In the genomic region with DNA sequence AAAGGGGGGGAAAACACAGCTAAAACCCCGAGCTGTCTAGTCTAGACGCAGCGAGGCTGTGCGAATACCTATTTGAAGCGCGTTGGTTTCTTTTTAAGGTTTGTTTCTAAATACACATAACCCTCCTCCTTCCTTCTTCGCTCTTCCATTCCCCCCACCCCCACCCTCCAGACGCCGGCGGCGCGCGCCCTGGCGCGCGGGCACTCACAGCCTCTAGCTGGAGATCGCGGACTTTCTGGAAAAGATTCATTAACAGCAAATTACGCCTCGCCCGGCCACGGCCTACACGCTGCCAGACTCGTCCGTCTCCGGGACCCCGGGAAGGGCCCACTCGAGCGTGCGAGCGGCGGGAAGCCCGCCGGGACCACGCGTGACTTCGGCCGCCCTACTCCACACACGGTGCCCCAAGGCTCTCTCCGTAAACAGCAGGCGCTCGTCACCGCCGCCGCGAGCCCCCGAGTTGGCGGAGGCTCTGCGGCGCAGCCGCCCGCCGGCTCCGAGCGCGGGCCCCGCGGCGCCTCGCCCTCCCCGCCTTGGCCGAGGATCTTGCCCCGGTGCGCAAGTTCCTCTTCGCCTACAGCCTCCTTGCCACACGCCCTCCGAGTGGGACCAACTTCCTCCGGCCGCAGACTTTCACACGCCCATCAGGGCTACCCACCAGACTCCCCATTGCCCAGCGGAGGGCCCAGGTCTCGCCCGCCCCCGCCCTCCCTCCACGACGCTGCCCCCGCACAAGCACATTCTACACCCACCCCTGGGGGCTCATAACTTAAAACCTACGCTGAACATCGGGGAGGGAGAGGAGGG, we compare ENCODE assay signal across 8 cellular contexts. TPM values are rescaled to one million over a fixed set of nuclear protein-coding genes. Genes with fewer than 3 reads are reported as not detected.
DNase-seq lines count a peak whose midpoint lies in the region; ATAC-seq and TF ChIP-seq lines count a peak whose summit lies in the region.

No MANE protein-coding gene starts in this region.

- peak overlapping the region; percentile 19 for H3K27ac ChIP-seq in cingulate gyrus (ENCODE audit: low read depth, low read length)
- H3K27ac ChIP-seq in uterus, result peak overlapping the region; percentile 61 to 91

- ATAC-seq in mucosa of descending colon (peak; percentile 2), HG03571 (IDR thresholded peaks at IDR 0.05; ENCODE audit: unreplicated experiment) (no peak), GM21423 (IDR thresholded peaks at IDR 0.05; ENCODE audit: unreplicated experiment) (no peak)

- DNase-seq in activated CD8-positive, alpha-beta memory T cell treated with anti-CD3 and anti-CD28 coated beads for 24 hours, result peak; percentile 71
- no peak for DNase-seq in activated CD8-positive, alpha-beta memory T cell treated with anti-CD3 and anti-CD28 coated beads, Interleukin-2, amount 50 U/mL, for 4 hours
- DNase-seq in RKO (ENCODE audit: low spot score) (peak; percentile 20), mucosa of descending colon (peak in 2 of 3 donors; percentile 47 to 68), uterus (no peak)

- H3K4me1 ChIP-seq in mucosa of descending colon (ENCODE audit: low read depth), result peaks cover 17% of the 10 kb centered on the region
- H3K4me1 ChIP-seq in uterus, result no peaks in the 10 kb centered on the region

- intact Hi-C loops in mucosa of descending colon (cut with DNase I, micrococcal nuclease) (loop anchor here in 1 of 2 donors (10.0 kb wide), 1 partner anchor 59 kb away; no protein-coding TSS in a partner anchor), uterus (cut with DNase I; ENCODE audit: low total_unique reads) (no loop called here)

- no peak for TF ChIP-seq POLR2A in uterus (IDR thresholded peaks at IDR 0.05)

- H3K27me3 ChIP-seq in uterus, result peaks cover 0 to 5% of the 10 kb centered on the region in 2 donors

- H3K4me3 ChIP-seq in mucosa of descending colon (peak overlapping the region; percentile 42), uterus (peak overlapping the region; percentile 76 to 82)

- H3K9me3 ChIP-seq in mucosa of descending colon, result no peaks in the 10 kb centered on the region
- no peaks in the 10 kb centered on the region for H3K9me3 ChIP-seq in uterus

- H3K36me3 ChIP-seq in mucosa of descending colon (ENCODE audit: low read depth) (no peaks in the 10 kb centered on the region), uterus (no peaks in the 10 kb centered on the region)

- TF ChIP-seq CTCF in mucosa of descending colon (IDR thresholded peaks at IDR 0.05) (no peak), uterus (IDR thresholded peaks at IDR 0.05) (no peak)

RNA-seq across cellular contexts. Expression of a gene that starts 2.0 kb away (rescaled TPM):
- total RNA-seq in mucosa of descending colon, result 10 to 100 TPM; 18.7 to 26.3 (median 23.6) TPM
- 10 to 100 TPM in 3 of 4 donors, 1 to 10 TPM in 1; 10.0 to 42.4 (median 26.4) TPM for total RNA-seq in uterus

Comparison
In these comparisons a context has a peak if more than half of its experiments do, and no peak if none do; other contexts are left out.
1. DNase-seq: peak in activated CD8-positive, alpha-beta memory T cell treated with anti-CD3 and anti-CD28 coated beads for 24 hours (single experiment), RKO (single experiment) and mucosa of descending colon (2 of 3); none in activated CD8-positive, alpha-beta memory T cell treated with anti-CD3 and anti-CD28 coated beads, Interleukin-2, amount 50 U/mL, for 4 hours (single experiment) and uterus (0 of 2).